In genomic region chr2:6937582-6937981, GRCh38 we compare ENCODE assay signal across 19 cellular contexts. TPM values are rescaled to one million over a fixed set of nuclear protein-coding genes. Genes with fewer than 3 reads are reported as not detected.
A peak's percentile ranks its signal among the peaks of the same experiment; 100 is the strongest.
DNase-seq lines count a peak whose midpoint lies in the region; ATAC-seq, FAIRE-seq and TF ChIP-seq lines count a peak whose summit lies in the region.
"Had no signal": no experiment of that assay in that cellular context is flagged by ENCODE, and none has a peak within 500 bp of the region (broad histone marks: within the 10 kb centered on the region; RNA-seq: fewer than 3 reads in every experiment).

No MANE protein-coding gene starts in this region.

- H3K36me3 ChIP-seq in BLaER1 treated with 17β-estradiol and CSF1 and Interleukin-3, amounts not matched to agents 10 nM and 100 nM, result peaks cover 0 to 21% (median 18%) of the 10 kb centered on the region in 11 experiments; a peak in 13 of 22 replicates
- H3K36me3 ChIP-seq in endodermal cell (ENCODE audit: control insufficient read depth, insufficient read depth, low read length), result no peaks in the 10 kb centered on the region
- H3K36me3 ChIP-seq in neutrophil, result peaks cover 17% of the 10 kb centered on the region

- H3K27ac Mint-ChIP-seq in endodermal cell, result no peak overlapping the region
- H3K27ac Mint-ChIP-seq: HFFc6 had no signal

- ATAC-seq in HG02884 (IDR thresholded peaks at IDR 0.05; ENCODE audit: unreplicated experiment), result no peak
- ATAC-seq: A549, Panc1 had no signal

- peaks cover 14% of the 10 kb centered on the region for H3K4me1 Mint-ChIP-seq in endodermal cell

- DNase-seq in endodermal cell (peak; percentile 27), HT-29 (ENCODE audit: low spot score) (no peak), T-helper 9 cell (no peak), RCC 7860 (ENCODE audit: low spot score) (no peak)
- DNase-seq: CD8-positive, alpha-beta memory T cell; HFFc6; NCI-H1105; NCI-H1694; NCI-H2081 treated with DMSO at 0.1 percent for 48 hours; Right ventricle myocardium superior had no signal

- H3K4me3 Mint-ChIP-seq in endodermal cell, result no peak overlapping the region
- H3K4me3 Mint-ChIP-seq: CD8-positive, alpha-beta memory T cell; HFFc6 had no signal

- TF ChIP-seq CTCF in VCaP (conservative IDR thresholded peaks at IDR 0.05) (no peak), endodermal cell (conservative IDR thresholded peaks at IDR 0.05) (no peak), neutrophil (IDR thresholded peaks at IDR 0.05) (no peak)

- H3K9ac ChIP-seq in BLaER1 treated with 17β-estradiol and CSF1 and Interleukin-3, amounts not matched to agents 10 nM and 100 nM, result no peak overlapping the region
- H3K9ac ChIP-seq in endodermal cell (ENCODE audit: extremely low read depth, low read length, poor library complexity, severe bottlenecking), result no peak overlapping the region

- H3K27me3 ChIP-seq in BLaER1 treated with 17β-estradiol and CSF1 and Interleukin-3, amounts not matched to agents 10 nM and 100 nM, result no peaks in the 10 kb centered on the region
- H3K27me3 ChIP-seq in endodermal cell (ENCODE audit: control insufficient read depth, insufficient read depth, low read length, poor library complexity, severe bottlenecking) (no peaks in the 10 kb centered on the region), neutrophil (no peaks in the 10 kb centered on the region)

- H3K27me3 Mint-ChIP-seq in endodermal cell (ENCODE audit: insufficient read depth), result no peaks in the 10 kb centered on the region
- H3K27me3 Mint-ChIP-seq: CD8-positive, alpha-beta memory T cell had no signal

- H3K4me1 ChIP-seq in BLaER1 treated with 17β-estradiol and CSF1 and Interleukin-3, amounts not matched to agents 10 nM and 100 nM, result peaks cover 23 to 46% (median 36%) of the 10 kb centered on the region in 10 experiments
- H3K4me1 ChIP-seq in endodermal cell (ENCODE audit: control insufficient read depth, insufficient read depth, low read length), result no peaks in the 10 kb centered on the region
- H3K4me1 ChIP-seq in neutrophil (ENCODE audit: control insufficient read depth in 1 of 2, insufficient read depth in 1 of 2, low read depth in 1 of 2, low read length in 1 of 2), result peaks cover 47 to 49% of the 10 kb centered on the region in 2 experiments
- H3K4me1 ChIP-seq: A549 had no signal

- no peaks in the 10 kb centered on the region for H3K36me3 Mint-ChIP-seq in endodermal cell (ENCODE audit: low read depth)

- no peak overlapping the region for H3K27ac ChIP-seq in BLaER1 treated with 17β-estradiol and CSF1 and Interleukin-3, amounts not matched to agents 10 nM and 100 nM
- H3K27ac ChIP-seq in VCaP (peak overlapping the region; percentile 50), endodermal cell (ENCODE audit: low read depth, low read length) (no peak overlapping the region), neutrophil (peak overlapping the region; percentile 35)
- H3K27ac ChIP-seq: A549, SK-N-MC had no signal

- peak overlapping the region in 8 of 11 experiments; percentile 21 to 68 (median 61); a peak in 16 of 22 replicates for H3K4me2 ChIP-seq in BLaER1 treated with 17β-estradiol and CSF1 and Interleukin-3, amounts not matched to agents 10 nM and 100 nM
- H3K4me2 ChIP-seq: A549 had no signal

- WGBS in endodermal cell (ENCODE audit: insufficient coverage in 1 of 2, insufficient read length in 1 of 2), 2 experiments, result 74 to 79% methylated on average over 3 to 4 of the region's 4 CpGs

- no peak overlapping the region for H3K4me3 ChIP-seq in BLaER1 treated with 17β-estradiol and CSF1 and Interleukin-3, amounts not matched to agents 10 nM and 100 nM
- H3K4me3 ChIP-seq in endodermal cell (ENCODE audit: low read length) (no peak overlapping the region), neutrophil (ENCODE audit: low read depth in 1 of 2, low read length in 1 of 2) (no peak overlapping the region)
- H3K4me3 ChIP-seq: A549, SK-N-MC had no signal

- no peaks in the 10 kb centered on the region for H4K20me1 ChIP-seq in BLaER1 treated with 17β-estradiol and CSF1 and Interleukin-3, amounts not matched to agents 10 nM and 100 nM

- peaks cover 3% of the 10 kb centered on the region for H3K9me3 Mint-ChIP-seq in endodermal cell
- H3K9me3 Mint-ChIP-seq: CD8-positive, alpha-beta memory T cell had no signal

- H3K9me3 ChIP-seq in BLaER1 treated with 17β-estradiol and CSF1 and Interleukin-3, amounts not matched to agents 10 nM and 100 nM (replicated peaks in 1 of 11), result peaks cover 0 to 8% (median 0%) of the 10 kb centered on the region in 11 experiments; a peak in 2 of 22 replicates
- H3K9me3 ChIP-seq in endodermal cell (ENCODE audit: control insufficient read depth, low read length) (no peaks in the 10 kb centered on the region), neutrophil (no peaks in the 10 kb centered on the region)
- H3K9me3 ChIP-seq: A549 had no signal

- no peak for FAIRE-seq in RCC 7860 (lab: Jason Lieb, UNC)
- FAIRE-seq: A549, D721Med, H54 had no signal

RNA-seq across cellular contexts. Expression of gene RNF144A, which starts 20.4 kb away (rescaled TPM):
- total RNA-seq in endodermal cell, result 10 to 100 TPM; 12.4 to 26.0 TPM
- polyA plus RNA-seq in endodermal cell (2013, experiment 1 of 2), result 31.7 TPM
- 25.7 TPM for polyA plus RNA-seq in endodermal cell (2013, experiment 2 of 2)
- total RNA-seq in HT-29 (2014; rRNA removed; shearing (Covaris generic)), result 0.10 and 2.0 TPM in 2 replicates
- total RNA-seq: HFFc6 had no signal

Comparison
In these comparisons a context has a peak if more than half of its experiments do, and no peak if none do; other contexts are left out.
1. H3K27ac ChIP-seq: peak in VCaP (single experiment) and neutrophil (single experiment); none in BLaER1 treated with 17β-estradiol and CSF1 and Interleukin-3, amounts not matched to agents 10 nM and 100 nM (0 of 11) and endodermal cell (single experiment).